ENCODE assay signal across 1 cellular context in the genomic region with DNA sequence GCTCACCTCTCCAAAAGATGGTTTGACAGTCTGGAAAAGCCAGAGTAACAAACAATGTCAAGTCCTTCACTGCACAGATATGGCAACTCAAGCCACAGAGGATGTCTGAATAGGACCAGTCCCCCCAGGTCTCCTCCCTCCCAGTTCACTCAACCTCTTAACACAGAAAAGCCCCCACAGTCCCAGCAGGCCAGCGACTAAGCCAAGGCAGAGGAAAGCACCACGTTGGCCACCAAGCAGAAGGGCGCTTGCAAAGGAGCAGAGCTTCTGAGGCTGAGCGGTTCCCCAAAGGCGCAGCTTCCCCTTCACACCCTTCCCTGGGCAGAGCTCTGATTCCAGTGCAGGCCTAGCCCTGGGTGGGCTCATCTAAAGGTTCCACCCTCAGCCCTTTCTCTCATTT.
TF ChIP-seq lines count a peak whose summit lies in the region.

No MANE protein-coding gene starts in this region.

TF ChIP-seq in HCT116, 20 proteins besides CTCF, POLR2A, EP300 and RAD21 (continued from another document):
- TF ChIP-seq, protein P1, sequence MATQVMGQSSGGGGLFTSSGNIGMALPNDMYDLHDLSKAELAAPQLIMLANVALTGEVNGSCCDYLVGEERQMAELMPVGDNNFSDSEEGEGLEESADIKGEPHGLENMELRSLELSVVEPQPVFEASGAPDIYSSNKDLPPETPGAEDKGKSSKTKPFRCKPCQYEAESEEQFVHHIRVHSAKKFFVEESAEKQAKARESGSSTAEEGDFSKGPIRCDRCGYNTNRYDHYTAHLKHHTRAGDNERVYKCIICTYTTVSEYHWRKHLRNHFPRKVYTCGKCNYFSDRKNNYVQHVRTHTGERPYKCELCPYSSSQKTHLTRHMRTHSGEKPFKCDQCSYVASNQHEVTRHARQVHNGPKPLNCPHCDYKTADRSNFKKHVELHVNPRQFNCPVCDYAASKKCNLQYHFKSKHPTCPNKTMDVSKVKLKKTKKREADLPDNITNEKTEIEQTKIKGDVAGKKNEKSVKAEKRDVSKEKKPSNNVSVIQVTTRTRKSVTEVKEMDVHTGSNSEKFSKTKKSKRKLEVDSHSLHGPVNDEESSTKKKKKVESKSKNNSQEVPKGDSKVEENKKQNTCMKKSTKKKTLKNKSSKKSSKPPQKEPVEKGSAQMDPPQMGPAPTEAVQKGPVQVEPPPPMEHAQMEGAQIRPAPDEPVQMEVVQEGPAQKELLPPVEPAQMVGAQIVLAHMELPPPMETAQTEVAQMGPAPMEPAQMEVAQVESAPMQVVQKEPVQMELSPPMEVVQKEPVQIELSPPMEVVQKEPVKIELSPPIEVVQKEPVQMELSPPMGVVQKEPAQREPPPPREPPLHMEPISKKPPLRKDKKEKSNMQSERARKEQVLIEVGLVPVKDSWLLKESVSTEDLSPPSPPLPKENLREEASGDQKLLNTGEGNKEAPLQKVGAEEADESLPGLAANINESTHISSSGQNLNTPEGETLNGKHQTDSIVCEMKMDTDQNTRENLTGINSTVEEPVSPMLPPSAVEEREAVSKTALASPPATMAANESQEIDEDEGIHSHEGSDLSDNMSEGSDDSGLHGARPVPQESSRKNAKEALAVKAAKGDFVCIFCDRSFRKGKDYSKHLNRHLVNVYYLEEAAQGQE (IDR thresholded peaks at IDR 0.05; ENCODE audit: low read depth): no peak
- TF ChIP-seq SRF (IDR thresholded peaks at IDR 0.05; ENCODE audit: low read depth) (no peak), MAX (IDR thresholded peaks at IDR 0.05) (no peak), EZH2 (IDR thresholded peaks at IDR 0.05) (no peak), ELF1 (IDR thresholded peaks at IDR 0.05; ENCODE audit: borderline replicate concordance, low read depth) (no peak), CBX3 (IDR thresholded peaks at IDR 0.05; ENCODE audit: low read depth) (no peak), ZNF274 (IDR thresholded peaks at IDR 0.05; ENCODE audit: low read depth, low read length) (no peak), SIN3A (IDR thresholded peaks at IDR 0.05; ENCODE audit: low read depth) (no peak), EGR1 (IDR thresholded peaks at IDR 0.05; ENCODE audit: low read depth) (no peak), SP1 (IDR thresholded peaks at IDR 0.05; ENCODE audit: low read depth) (no peak)
- TF ChIP-seq, protein P2, sequence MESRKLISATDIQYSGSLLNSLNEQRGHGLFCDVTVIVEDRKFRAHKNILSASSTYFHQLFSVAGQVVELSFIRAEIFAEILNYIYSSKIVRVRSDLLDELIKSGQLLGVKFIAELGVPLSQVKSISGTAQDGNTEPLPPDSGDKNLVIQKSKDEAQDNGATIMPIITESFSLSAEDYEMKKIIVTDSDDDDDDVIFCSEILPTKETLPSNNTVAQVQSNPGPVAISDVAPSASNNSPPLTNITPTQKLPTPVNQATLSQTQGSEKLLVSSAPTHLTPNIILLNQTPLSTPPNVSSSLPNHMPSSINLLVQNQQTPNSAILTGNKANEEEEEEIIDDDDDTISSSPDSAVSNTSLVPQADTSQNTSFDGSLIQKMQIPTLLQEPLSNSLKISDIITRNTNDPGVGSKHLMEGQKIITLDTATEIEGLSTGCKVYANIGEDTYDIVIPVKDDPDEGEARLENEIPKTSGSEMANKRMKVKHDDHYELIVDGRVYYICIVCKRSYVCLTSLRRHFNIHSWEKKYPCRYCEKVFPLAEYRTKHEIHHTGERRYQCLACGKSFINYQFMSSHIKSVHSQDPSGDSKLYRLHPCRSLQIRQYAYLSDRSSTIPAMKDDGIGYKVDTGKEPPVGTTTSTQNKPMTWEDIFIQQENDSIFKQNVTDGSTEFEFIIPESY (IDR thresholded peaks at IDR 0.05; ENCODE audit: extremely low read depth, insufficient replicate concordance, low read length): no peak
TF ChIP-seq in HCT116: peak in this region for 0.
